ENCODE assay signal across 15 cellular contexts in the genomic region with DNA sequence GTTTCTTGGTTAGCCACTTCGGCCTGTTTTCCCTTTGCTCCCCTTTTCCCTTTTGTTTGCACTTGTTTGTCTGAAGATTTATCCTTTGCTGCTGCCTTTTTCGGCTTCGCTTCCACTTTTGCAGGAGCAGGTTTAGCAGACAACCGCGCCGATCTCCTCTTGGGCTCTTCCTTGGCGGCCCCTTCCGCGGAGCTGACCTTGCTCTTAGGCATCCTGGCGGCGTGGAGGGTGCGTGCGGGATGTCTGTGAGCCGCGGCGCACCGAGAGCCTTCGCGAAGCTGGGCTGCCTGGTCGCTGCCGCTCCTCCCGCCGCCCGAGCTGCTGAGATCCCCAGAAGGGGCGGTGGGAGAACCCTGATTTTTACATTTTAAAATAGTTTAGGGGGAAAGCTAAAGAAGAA.
DNase-seq lines count a peak whose midpoint lies in the region; ATAC-seq, FAIRE-seq and TF ChIP-seq lines count a peak whose summit lies in the region.
"Had no signal": no experiment of that assay in that cellular context is flagged by ENCODE, and none has a peak within 500 bp of the region (broad histone marks: within the 10 kb centered on the region; RNA-seq: fewer than 3 reads in every experiment).

No MANE protein-coding gene starts in this region.

- H3K36me3 Mint-ChIP-seq in CD4-positive, alpha-beta T cell (ENCODE audit: low read depth), result peaks cover 45% of the 10 kb centered on the region
- H3K36me3 Mint-ChIP-seq in naive thymus-derived CD4-positive, alpha-beta T cell, result peaks cover 0 to 46% (median 23%) of the 10 kb centered on the region in 5 donors

- peak overlapping the region; percentile 79 for H3K27ac Mint-ChIP-seq in CD4-positive, alpha-beta T cell
- peak overlapping the region; percentile 19 to 88 (median 80) for H3K27ac Mint-ChIP-seq in naive thymus-derived CD4-positive, alpha-beta T cell
- H3K27ac Mint-ChIP-seq: B cell had no signal

- intact Hi-C loops in CD4-positive, alpha-beta T cell (cut with DNase I, micrococcal nuclease), result loop anchor here in 1 of 2 experiments (5.0 kb wide), 2 partner anchors 42 to 132 kb away; a partner anchor contains a TSS
- intact Hi-C loops in naive thymus-derived CD4-positive, alpha-beta T cell (cut with micrococcal nuclease), result loop anchor here (2.0 to 5.0 kb wide), 2 partner anchors 38 to 83 kb away; no protein-coding TSS in a partner anchor
- intact Hi-C loops in left cardiac atrium (cut with DNase I), result loop anchor here in 1 of 2 donors (10.0 kb wide), 1 partner anchor 134 kb away; a partner anchor contains a TSS
- intact Hi-C loops in lower leg skin (cut with DNase I; ENCODE audit: low total_unique reads), result no loop called here

- no peak overlapping the region for H2BK5ac ChIP-seq in H1 (ENCODE audit: low read depth, low read length)

- TF ChIP-seq POLR2A in H1 (IDR thresholded peaks at IDR 0.05; ENCODE audit: control extremely low read depth in 1 of 2, low read depth in 2 of 2, low read length in 2 of 2), result no peak
- no peak for TF ChIP-seq POLR2A in lower leg skin (IDR thresholded peaks at IDR 0.05)

- no peaks in the 10 kb centered on the region for H3K79me2 ChIP-seq in H1 (ENCODE audit: control insufficient read depth in 1 of 2, insufficient read depth in 2 of 2, low read length in 2 of 2)

- H3K27ac ChIP-seq in CD4-positive, alpha-beta T cell (ENCODE audit: low read depth, low read length), result no peak overlapping the region
- H3K27ac ChIP-seq in HUES64 (ENCODE audit: low read depth, low read length), result no peak overlapping the region
- no peak overlapping the region for H3K27ac ChIP-seq in H1 (ENCODE audit: low read depth, low read length)
- peak overlapping the region; percentile 45 for H3K27ac ChIP-seq in naive thymus-derived CD4-positive, alpha-beta T cell (ENCODE audit: low read depth, low read length)

- H3K4ac ChIP-seq in H1 (replicated peaks; ENCODE audit: insufficient read length, low read depth, low read length), result no peak overlapping the region

- peaks cover 7% of the 10 kb centered on the region for H3K9me3 Mint-ChIP-seq in CD4-positive, alpha-beta T cell
- peaks cover 0 to 17% (median 6%) of the 10 kb centered on the region in 11 donors for H3K9me3 Mint-ChIP-seq in naive thymus-derived CD4-positive, alpha-beta T cell

- no peak overlapping the region for H3K4me3 Mint-ChIP-seq in CD4-positive, alpha-beta T cell
- peak overlapping the region in 5 of 10 donors; percentile 3 to 70 (median 55) for H3K4me3 Mint-ChIP-seq in naive thymus-derived CD4-positive, alpha-beta T cell
- H3K4me3 Mint-ChIP-seq: B cell had no signal

- H3K23me2 ChIP-seq in H1 (ENCODE audit: low read depth, low read length), result no peaks in the 10 kb centered on the region

- H4K91ac ChIP-seq in H1 (replicated peaks; ENCODE audit: insufficient read length, low read length), result no peak overlapping the region

- H3K79me1 ChIP-seq in H1 (ENCODE audit: low read depth, low read length), result no peaks in the 10 kb centered on the region

- H3K9ac ChIP-seq in HUES64 (ENCODE audit: low read depth, low read length) (no peak overlapping the region), H1 (replicated peaks in 1 of 4; ENCODE audit: extremely low read depth in 1 of 4, low read depth in 3 of 4, low read length in 3 of 4) (no peak overlapping the region)

- no peak for FAIRE-seq in H1 (lab: Jason Lieb, UNC)
- FAIRE-seq: G401.6, RCC 7860, small intestine had no signal

- CTCF ChIA-PET in CD4-positive, alpha-beta T cell (lab: Charles Lee), result interaction anchor here (1.1 to 2.8 kb wide), 2 partner anchors 54 to 134 kb away, joined by 3 to 10 read pairs; a partner anchor contains a TSS
- CTCF ChIA-PET in H1 (lab: Charles Lee; ENCODE audit: partially characterized antibody), result interaction anchor here (1.6 to 1.7 kb wide), 3 partner anchors 28 to 140 kb away, joined by 5 to 6 read pairs (median 6); no protein-coding TSS in a partner anchor
- CTCF ChIA-PET in naive thymus-derived CD4-positive, alpha-beta T cell (lab: Charles Lee), result interaction anchor here (0.5 to 1.0 kb wide), 4 partner anchors 16 to 134 kb away, joined by 3 to 4 read pairs (median 4); a partner anchor contains a TSS

- no peak for DNase-seq in CD4-positive, alpha-beta T cell
- DNase-seq in H1 (ENCODE audit: low read depth in 1 of 2, low spot score in 2 of 2) (peak; percentile 13 to 60), left cardiac atrium (no peak), lower leg skin (ENCODE audit: low spot score in 2 of 2) (no peak), UCSD-AML1 (lab: John Stamatoyannopoulos, UW; ENCODE audit: unreplicated experiment) (no peak)
- DNase-seq in naive thymus-derived CD4-positive, alpha-beta T cell, result no peak
- DNase-seq: natural killer cell, NCI-H345, T-helper 9 cell had no signal

- H3K4me2 ChIP-seq in H1 (ENCODE audit: insufficient read depth in 1 of 2, low read depth in 2 of 2, low read length in 2 of 2), result peak overlapping the region; percentile 30 to 48; a peak in 2 of 4 replicates

- no peak for ATAC-seq in CD4-positive, alpha-beta T cell (ENCODE audit: poor library complexity)
- no peak for ATAC-seq in naive thymus-derived CD4-positive, alpha-beta T cell
- ATAC-seq in GM21447 (IDR thresholded peaks at IDR 0.05; ENCODE audit: unreplicated experiment), result no peak
- ATAC-seq in left cardiac atrium, result no peak

- H3K4me1 ChIP-seq in HUES64 (ENCODE audit: insufficient read depth, low read length), result no peaks in the 10 kb centered on the region; the same call in 1 of the 2 replicates
- no peaks in the 10 kb centered on the region for H3K4me1 ChIP-seq in H1 (replicated peaks in 1 of 4; ENCODE audit: control insufficient read depth in 3 of 4, insufficient read depth in 4 of 4, low read length in 3 of 4)
- H3K4me1 ChIP-seq in naive thymus-derived CD4-positive, alpha-beta T cell (ENCODE audit: control insufficient read depth in 2 of 2, insufficient read depth in 2 of 2, low read length in 2 of 2), result peaks cover 26 to 33% of the 10 kb centered on the region in 2 donors

- no peak overlapping the region for H2BK20ac ChIP-seq in H1 (ENCODE audit: low read length)

- H3K36me3 ChIP-seq in HUES64 (ENCODE audit: insufficient read depth, low read length) (no peaks in the 10 kb centered on the region), H1 (ENCODE audit: control insufficient read depth in 2 of 4, insufficient read depth in 4 of 4, low read length in 3 of 4) (no peaks in the 10 kb centered on the region)
- H3K36me3 ChIP-seq in naive thymus-derived CD4-positive, alpha-beta T cell (ENCODE audit: control insufficient read depth in 2 of 3, insufficient read depth in 3 of 3, low read length in 3 of 3), result no peaks in the 10 kb centered on the region

- peaks cover 6% of the 10 kb centered on the region for H3K9me3 ChIP-seq in CD4-positive, alpha-beta T cell (ENCODE audit: control insufficient read depth, low read length)
- peaks cover 7% of the 10 kb centered on the region for H3K9me3 ChIP-seq in HUES64 (ENCODE audit: insufficient read depth, low read depth, low read length)
- peaks cover under 1 to 3% of the 10 kb centered on the region in 2 experiments; a peak in 2 of 4 replicates for H3K9me3 ChIP-seq in H1 (ENCODE audit: insufficient read depth in 2 of 2, low read depth in 1 of 2, low read length in 1 of 2)
- H3K9me3 ChIP-seq in naive thymus-derived CD4-positive, alpha-beta T cell (ENCODE audit: control insufficient read depth in 2 of 3, low read length in 3 of 3), result peaks cover 0 to 8% (median 0%) of the 10 kb centered on the region in 3 experiments

- H2BK12ac ChIP-seq in H1 (ENCODE audit: low read depth, low read length), result no peak overlapping the region

- no peak overlapping the region for H4K5ac ChIP-seq in H1 (ENCODE audit: insufficient read length, low read depth, low read length)

- no peak overlapping the region for H2AK5ac ChIP-seq in H1 (ENCODE audit: low read depth, low read length)

- no peak overlapping the region for H3K14ac ChIP-seq in H1 (ENCODE audit: insufficient read length)

- no peak overlapping the region for H3K23ac ChIP-seq in H1 (ENCODE audit: insufficient read length)

- POLR2A ChIA-PET in CD4-positive, alpha-beta T cell (lab: Charles Lee), result interaction anchor here (0.7 to 2.6 kb wide), 6 partner anchors 10 to 134 kb away, joined by 3 to 16 read pairs (median 4); a partner anchor contains a TSS
- POLR2A ChIA-PET in H1 (lab: Charles Lee; ENCODE audit: partially characterized antibody), result no interaction called here
- POLR2A ChIA-PET in naive thymus-derived CD4-positive, alpha-beta T cell (lab: Charles Lee), result interaction anchor here (0.9 to 3.0 kb wide), 8 partner anchors 41 to 148 kb away, joined by 3 to 22 read pairs (median 4); a partner anchor contains a TSS

- no peak overlapping the region for H4K8ac ChIP-seq in H1 (ENCODE audit: extremely low read depth, insufficient read depth, low read length)

- no peak for TF ChIP-seq EP300 in H1 (IDR thresholded peaks at IDR 0.05; ENCODE audit: borderline replicate concordance in 1 of 2, low read depth in 2 of 2, low read length in 2 of 2)

- H3K4me3 ChIP-seq in HUES64 (ENCODE audit: low read length) (peak overlapping the region; percentile 32; the same call in 1 of the 2 replicates), H1 (ENCODE audit: extremely low read depth in 1 of 4, insufficient read depth in 2 of 4, low read depth in 3 of 4, low read length in 4 of 4) (peak overlapping the region in 3 of 4 experiments; percentile 15 to 46 (median 18); a peak in 4 of 8 replicates), lower leg skin (ENCODE audit: low read depth, poor library complexity, severe bottlenecking) (no peak overlapping the region)
- H3K4me3 ChIP-seq in naive thymus-derived CD4-positive, alpha-beta T cell (ENCODE audit: low read length), result no peak overlapping the region

- H3K27me3 Mint-ChIP-seq in CD4-positive, alpha-beta T cell, result no peaks in the 10 kb centered on the region
- no peaks in the 10 kb centered on the region for H3K27me3 Mint-ChIP-seq in naive thymus-derived CD4-positive, alpha-beta T cell
- H3K27me3 Mint-ChIP-seq: B cell had no signal

- no peak overlapping the region for H2BK120ac ChIP-seq in H1 (replicated peaks; ENCODE audit: low read depth, low read length)

- no peaks in the 10 kb centered on the region for H4K20me1 ChIP-seq in H1 (replicated peaks in 1 of 2; ENCODE audit: control insufficient read depth in 1 of 2, insufficient read depth in 2 of 2, low read length in 2 of 2)

- peaks cover 76% of the 10 kb centered on the region for H3K4me1 Mint-ChIP-seq in CD4-positive, alpha-beta T cell (ENCODE audit: low read depth)
- peaks cover 35 to 89% (median 86%) of the 10 kb centered on the region in 7 donors for H3K4me1 Mint-ChIP-seq in naive thymus-derived CD4-positive, alpha-beta T cell

- H3K18ac ChIP-seq in H1 (ENCODE audit: extremely low read depth, low read length), result no peak overlapping the region

- WGBS in HUES64, result 89% methylated on average over 25 of the region's 25 CpGs
- WGBS in H1 (ENCODE audit: extremely low coverage in 1 of 2, insufficient coverage in 1 of 2, insufficient read length in 1 of 2, insufficient replicate concordance in 2 of 2, low coverage in 1 of 2, low lambda C conversion rate in 2 of 2, missing lambda C conversion rate in 1 of 2), 2 experiments, result 25% methylated on average over 25 of the region's 25 CpGs; no CpG with 5 or more reads in 1 of the 2 experiments
- 79 to 87% methylated on average over 25 of the region's 25 CpGs for WGBS in lower leg skin, 2 donors

- no peak; a peak in 1 of 4 replicates for TF ChIP-seq RAD21 in H1 (IDR thresholded peaks at IDR 0.05 in 1 of 2, conservative IDR thresholded peaks at IDR 0.05 in 1 of 2; ENCODE audit: low read depth in 2 of 2, low read length in 2 of 2)

- no peaks in the 10 kb centered on the region for H3K27me3 ChIP-seq in CD4-positive, alpha-beta T cell (ENCODE audit: control insufficient read depth, insufficient read depth, low read length)
- H3K27me3 ChIP-seq in HUES64 (ENCODE audit: insufficient read depth, low read length) (0 out of 2 replicates have a peak, but pooled peaks cover 2% of the 10 kb centered on the region), H1 (replicated peaks in 1 of 4; ENCODE audit: control insufficient read depth in 3 of 4, extremely low read depth in 1 of 4, insufficient read depth in 3 of 4, low read length in 3 of 4) (no peaks in the 10 kb centered on the region; a peak in 1 of 7 replicates)
- no peaks in the 10 kb centered on the region for H3K27me3 ChIP-seq in naive thymus-derived CD4-positive, alpha-beta T cell (ENCODE audit: control insufficient read depth in 2 of 2, insufficient read depth in 2 of 2, low read length in 2 of 2)

- no peak overlapping the region for H2BK15ac ChIP-seq in H1 (ENCODE audit: low read length)

- H3K56ac ChIP-seq in H1 (replicated peaks; ENCODE audit: insufficient read length, low read depth, low read length), result no peak overlapping the region

- TF ChIP-seq CTCF in CD4-positive, alpha-beta T cell (IDR thresholded peaks at IDR 0.05), result no peak
- TF ChIP-seq CTCF in H1 (IDR thresholded peaks at IDR 0.05; ENCODE audit: control extremely low read depth in 1 of 3, insufficient read depth in 1 of 3, low read depth in 1 of 3, low read length in 3 of 3) (peak; percentile 6 to 18 (median 8); a peak in 2 of 4 replicates), lower leg skin (IDR thresholded peaks at IDR 0.05) (no peak)

- H2AFZ ChIP-seq in H1 (ENCODE audit: low read length), result peak overlapping the region; percentile 41

Comparison
In these comparisons a context has a peak if more than half of its experiments do, and no peak if none do; other contexts are left out.
1. DNase-seq: peak in H1 (2 of 2); none in CD4-positive, alpha-beta T cell (0 of 10), naive thymus-derived CD4-positive, alpha-beta T cell (0 of 9), left cardiac atrium (single experiment), lower leg skin (0 of 2) and UCSD-AML1 (single experiment).
2. CTCF ChIP-seq: peak in H1 (3 of 3); none in CD4-positive, alpha-beta T cell (single experiment) and lower leg skin (0 of 3).
3. H3K4me3 ChIP-seq: peak in HUES64 (single experiment) and H1 (3 of 4); none in naive thymus-derived CD4-positive, alpha-beta T cell (single experiment) and lower leg skin (single experiment).